ENCODE assay signal across 16 cellular contexts in the genomic region with DNA sequence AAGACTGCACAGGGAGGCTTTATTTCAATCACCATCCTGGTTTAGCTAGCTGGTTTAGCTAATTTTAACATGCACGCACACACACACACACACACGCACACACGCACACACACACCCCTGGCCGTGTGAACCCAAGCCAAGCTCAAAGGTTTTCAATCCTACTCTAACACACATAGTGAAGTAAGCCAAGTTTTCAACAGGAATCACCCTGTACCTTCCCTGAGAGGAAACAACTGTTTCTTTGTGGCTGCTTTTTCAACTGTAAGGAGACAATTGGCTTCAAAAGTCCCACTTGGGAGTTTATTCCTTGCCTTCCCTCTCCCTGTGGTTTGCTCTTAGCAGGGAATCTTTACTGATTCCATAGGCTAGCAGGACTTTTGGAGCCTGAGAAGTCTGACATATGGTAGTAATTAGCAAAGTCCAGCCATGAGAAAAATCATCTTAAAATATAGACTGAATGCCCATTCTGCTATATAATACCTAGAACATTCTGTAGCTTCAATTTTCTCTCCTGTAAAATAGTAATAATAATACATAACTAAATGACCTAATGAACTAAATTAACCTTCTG.
"Had no signal": no experiment of that assay in that cellular context is flagged by ENCODE, and none has a peak within 500 bp of the region (broad histone marks: within the 10 kb centered on the region; RNA-seq: fewer than 3 reads in every experiment).

No MANE protein-coding gene starts in this region.

- H3K36me3 ChIP-seq: brain microvascular endothelial cell, esophagus muscularis mucosa, heart left ventricle, thoracic aorta had no signal

- H3K27ac ChIP-seq: brain microvascular endothelial cell, dorsolateral prefrontal cortex, esophagus muscularis mucosa, heart left ventricle, thoracic aorta had no signal

- H3K27me3 ChIP-seq: brain microvascular endothelial cell, esophagus muscularis mucosa, heart left ventricle had no signal

- H3K4me2 ChIP-seq: smooth muscle cell had no signal

- H3K4me1 ChIP-seq: esophagus muscularis mucosa, heart left ventricle had no signal

- H3K9me3 ChIP-seq: esophagus muscularis mucosa, heart left ventricle, thoracic aorta had no signal

- DNase-seq: activated CD4-positive, alpha-beta memory T cell treated with anti-CD3 and anti-CD28 coated beads for 36 hours; activated CD4-positive, alpha-beta T cell treated with anti-CD3 and anti-CD28 coated beads for 48 hours; activated effector memory CD4-positive, alpha-beta T cell treated with Interleukin-2 at 50 U/mL for 16 hours; activated naive CD4-positive, alpha-beta T cell treated with anti-CD3 and anti-CD28 coated beads for 36 hours; activated T-cell treated with anti-CD3 and anti-CD28 coated beads, Interleukin-2, amount 50 U/mL, for 48 hours; brain microvascular endothelial cell; central memory CD4-positive, alpha-beta T cell; dorsolateral prefrontal cortex; heart left ventricle; stimulated activated CD4-positive, alpha-beta T cell treated with anti-CD3 and anti-CD28 coated beads, Interleukin-4, amount 100 ng/mL, for 24 hours; stimulated activated naive CD4-positive, alpha-beta T cell treated with Interleukin-2 at 50 U/mL for 16 hours; T-helper 2 cell had no signal

- ATAC-seq: heart left ventricle, sciatic nerve had no signal

- H3K4me3 ChIP-seq: dorsolateral prefrontal cortex, esophagus muscularis mucosa, heart left ventricle, smooth muscle cell, thoracic aorta had no signal
